Comparison of ENCODE assay signal across 1 cellular context in genomic region chr19:54189668-54190502, GRCh38.
TF ChIP-seq lines count a peak whose summit lies in the region.

No MANE protein-coding gene starts in this region.

TF ChIP-seq in K562, 482 proteins besides CTCF, POLR2A, EP300 and RAD21 (continued from another document and continues in another):
- peak; percentile 93 to 94 for TF ChIP-seq MNT (conservative IDR thresholded peaks at IDR 0.05)
- no peak for TF ChIP-seq NCOA1 (IDR thresholded peaks at IDR 0.05; ENCODE audit: low read depth)
- 0 out of 2 replicates have a peak, but pooled peaks have one; percentile 48 for TF ChIP-seq HDAC2 (IDR thresholded peaks at IDR 0.05)
- TF ChIP-seq ETV5 (CRISPR knock-in tag; IDR thresholded peaks at IDR 0.05; ENCODE audit: low read depth): no peak
- TF ChIP-seq CEBPG (CRISPR knock-in tag; IDR thresholded peaks at IDR 0.05): no peak
- no peak for TF ChIP-seq CEBPG (tag; conservative IDR thresholded peaks at IDR 0.05 in 1 of 2, IDR thresholded peaks at IDR 0.05 in 1 of 2)
- no peak for TF ChIP-seq SRSF1 (IDR thresholded peaks at IDR 0.05; ENCODE audit: low read depth, low read length)
- no peak for TF ChIP-seq ZNF696 (CRISPR knock-in tag; conservative IDR thresholded peaks at IDR 0.05)
- TF ChIP-seq ZNF57 (CRISPR knock-in tag; IDR thresholded peaks at IDR 0.05): no peak
- TF ChIP-seq CBX1 (IDR thresholded peaks at IDR 0.05; ENCODE audit: low read depth): no peak
- peak; percentile 43; the same call in 1 of the 2 replicates for TF ChIP-seq VEZF1 (CRISPR knock-in tag; IDR thresholded peaks at IDR 0.05)
- TF ChIP-seq EP400 (IDR thresholded peaks at IDR 0.05): peak; percentile 99
- TF ChIP-seq ZNF146 (CRISPR knock-in tag; IDR thresholded peaks at IDR 0.05; ENCODE audit: unreplicated experiment): no peak
- TF ChIP-seq ATF3 (IDR thresholded peaks at IDR 0.05): peak; percentile 46; the same call in 1 of the 2 replicates
- TF ChIP-seq ATF3 (CRISPR knock-in tag; conservative IDR thresholded peaks at IDR 0.05): no peak
- peak; percentile 27; the same call in 1 of the 2 replicates for TF ChIP-seq ZNF511 (CRISPR knock-in tag; IDR thresholded peaks at IDR 0.05)
- no peak for TF ChIP-seq ZHX1 (conservative IDR thresholded peaks at IDR 0.05; ENCODE audit: low read length)
- TF ChIP-seq WHSC1 (IDR thresholded peaks at IDR 0.05; ENCODE audit: low read length): no peak
- TF ChIP-seq FOXP1 (CRISPR knock-in tag; IDR thresholded peaks at IDR 0.05): peak; percentile 57; the same call in 1 of the 2 replicates
- peak; percentile 43; the same call in 1 of the 2 replicates for TF ChIP-seq TFAP4 (CRISPR knock-in tag; IDR thresholded peaks at IDR 0.05; ENCODE audit: borderline replicate concordance)
- peak in 1 of 2 experiments; percentile 62; a peak in 1 of 4 replicates for TF ChIP-seq TEAD1 (CRISPR knock-in tag; IDR thresholded peaks at IDR 0.05)
- TF ChIP-seq FOXA3 (CRISPR knock-in tag; conservative IDR thresholded peaks at IDR 0.05 in 1 of 2, IDR thresholded peaks at IDR 0.05 in 1 of 2): peak in 1 of 2 experiments; percentile 39; a peak in 1 of 4 replicates
- no peak for TF ChIP-seq HDAC3 (IDR thresholded peaks at IDR 0.05; ENCODE audit: borderline replicate concordance, partially characterized antibody)
- TF ChIP-seq HCFC1 (IDR thresholded peaks at IDR 0.05; ENCODE audit: low read depth, low read length): no peak; the same call in 1 of the 2 replicates
- TF ChIP-seq FOXJ3 (CRISPR knock-in tag; IDR thresholded peaks at IDR 0.05): no peak
- TF ChIP-seq NCOA4 (IDR thresholded peaks at IDR 0.05; ENCODE audit: partially characterized antibody): no peak
- no peak for TF ChIP-seq ZNF407 (IDR thresholded peaks at IDR 0.05; ENCODE audit: low read depth)
- no peak for TF ChIP-seq CTCFL (IDR thresholded peaks at IDR 0.05; ENCODE audit: borderline replicate concordance, insufficient read depth, low read depth, low read length, poor library complexity, severe bottlenecking)
- TF ChIP-seq POU5F1 (IDR thresholded peaks at IDR 0.05; ENCODE audit: borderline replicate concordance, low read depth, low read length, partially characterized antibody): no peak
- no peak for TF ChIP-seq FOXJ2 (tag; IDR thresholded peaks at IDR 0.05)
- TF ChIP-seq TRIM25 (IDR thresholded peaks at IDR 0.05; ENCODE audit: borderline replicate concordance): no peak
- peak; percentile 68 for TF ChIP-seq MEIS2 (IDR thresholded peaks at IDR 0.05; ENCODE audit: partially characterized antibody)
- no peak for TF ChIP-seq HMGXB4 (CRISPR knock-in tag; IDR thresholded peaks at IDR 0.05)
- no peak for TF ChIP-seq STAG1 (CRISPR knock-in tag; IDR thresholded peaks at IDR 0.05; ENCODE audit: borderline replicate concordance)
- TF ChIP-seq FOXM1 (IDR thresholded peaks at IDR 0.05; ENCODE audit: low read depth): no peak
- no peak for TF ChIP-seq FOXM1 (CRISPR knock-in tag; IDR thresholded peaks at IDR 0.05; ENCODE audit: low read depth)
- TF ChIP-seq MAFF (IDR thresholded peaks at IDR 0.05; ENCODE audit: low read length): no peak
